9 cellular contexts compared by ENCODE assay signal in genomic region chr2:166384774-166385173, GRCh38. TPM values are rescaled to one million over a fixed set of nuclear protein-coding genes. Genes with fewer than 3 reads are reported as not detected.
DNase-seq lines count a peak whose midpoint lies in the region; ATAC-seq, FAIRE-seq and TF ChIP-seq lines count a peak whose summit lies in the region.
"Had no signal": no experiment of that assay in that cellular context is flagged by ENCODE, and none has a peak within 500 bp of the region (broad histone marks: within the 10 kb centered on the region; RNA-seq: fewer than 3 reads in every experiment).

No MANE protein-coding gene starts in this region.

- TF ChIP-seq POLR2A in uterus (IDR thresholded peaks at IDR 0.05), result no peak

- H3K27ac ChIP-seq in astrocyte (ENCODE audit: low read depth, low read length), result no peak overlapping the region
- H3K27ac ChIP-seq in uterus, result no peak overlapping the region

- H3K27me3 Mint-ChIP-seq in astrocyte (ENCODE audit: low read depth, unreplicated experiment), result no peaks in the 10 kb centered on the region
- H3K27me3 Mint-ChIP-seq in stimulated activated naive CD8-positive, alpha-beta T cell treated with anti-CD3 and anti-CD28 coated beads, Interleukin-15, amount 100 ng/mL, for 72 hours, result no peaks in the 10 kb centered on the region
- H3K27me3 Mint-ChIP-seq: activated naive CD8-positive, alpha-beta T cell had no signal

- no peak overlapping the region for H3K27ac Mint-ChIP-seq in astrocyte (ENCODE audit: unreplicated experiment)
- no peak overlapping the region for H3K27ac Mint-ChIP-seq in stimulated activated naive CD8-positive, alpha-beta T cell treated with anti-CD3 and anti-CD28 coated beads, Interleukin-15, amount 100 ng/mL, for 72 hours
- H3K27ac Mint-ChIP-seq: activated naive CD8-positive, alpha-beta T cell had no signal

- no peak overlapping the region for H3K4me3 Mint-ChIP-seq in astrocyte (ENCODE audit: unreplicated experiment)
- no peak overlapping the region for H3K4me3 Mint-ChIP-seq in stimulated activated naive CD8-positive, alpha-beta T cell treated with anti-CD3 and anti-CD28 coated beads, Interleukin-15, amount 100 ng/mL, for 72 hours
- H3K4me3 Mint-ChIP-seq: activated naive CD8-positive, alpha-beta T cell had no signal

- H3K9ac ChIP-seq in astrocyte (ENCODE audit: low read length), result no peak overlapping the region

- DNase-seq in COLO829 (ENCODE audit: low spot score) (peak; percentile 28), astrocyte (ENCODE audit: low read depth) (peak; percentile 6), lung microvascular endothelial cell (ENCODE audit: low read depth in 2 of 2) (peak; percentile 49 to 57), GM19238 (ENCODE audit: insufficient read length, low spot score) (no peak), uterus (no peak)
- no peak for DNase-seq in stimulated activated naive CD8-positive, alpha-beta T cell treated with anti-CD3 and anti-CD28 coated beads, Interleukin-15, amount 100 ng/mL, for 72 hours

- ATAC-seq in HG02885 (IDR thresholded peaks at IDR 0.05; ENCODE audit: poor library complexity, unreplicated experiment) (peak; percentile 45), GM18502 (IDR thresholded peaks at IDR 0.05; ENCODE audit: poor library complexity, unreplicated experiment) (no peak)
- ATAC-seq in stimulated activated naive CD8-positive, alpha-beta T cell treated with anti-CD3 and anti-CD28 coated beads, Interleukin-15, amount 100 ng/mL, for 72 hours, result no peak

- no peaks in the 10 kb centered on the region for H3K79me2 ChIP-seq in astrocyte (ENCODE audit: insufficient read depth, low read length)

- H4K20me1 ChIP-seq in astrocyte (ENCODE audit: insufficient read depth, low read length), result no peaks in the 10 kb centered on the region

- H3K4me1 ChIP-seq in astrocyte (ENCODE audit: insufficient read depth, low read length) (no peaks in the 10 kb centered on the region), uterus (no peaks in the 10 kb centered on the region)

- no peak overlapping the region for H2AFZ ChIP-seq in astrocyte (ENCODE audit: low read depth, low read length)

- H3K36me3 ChIP-seq in astrocyte (ENCODE audit: insufficient read depth, low read length), result no peaks in the 10 kb centered on the region
- no peaks in the 10 kb centered on the region for H3K36me3 ChIP-seq in uterus

- no peak overlapping the region for H3K4me3 ChIP-seq in astrocyte (ENCODE audit: insufficient read depth, low read depth, low read length)
- no peak overlapping the region for H3K4me3 ChIP-seq in uterus

- H3K4me1 Mint-ChIP-seq in astrocyte (ENCODE audit: low read depth, unreplicated experiment), result no peaks in the 10 kb centered on the region
- H3K4me1 Mint-ChIP-seq in stimulated activated naive CD8-positive, alpha-beta T cell treated with anti-CD3 and anti-CD28 coated beads, Interleukin-15, amount 100 ng/mL, for 72 hours, result no peaks in the 10 kb centered on the region

- FAIRE-seq in astrocyte (lab: Jason Lieb, UNC), result peak; percentile 82

- H3K9me3 ChIP-seq in astrocyte (ENCODE audit: insufficient read depth, low read depth, low read length) (no peaks in the 10 kb centered on the region), uterus (no peaks in the 10 kb centered on the region)

- H3K27me3 ChIP-seq in astrocyte (ENCODE audit: insufficient read depth, low read length) (no peaks in the 10 kb centered on the region), uterus (no peaks in the 10 kb centered on the region)

- no peak overlapping the region for H3K4me2 ChIP-seq in astrocyte (ENCODE audit: low read length)

- intact Hi-C loops in uterus (cut with DNase I; ENCODE audit: low total_unique reads), result no loop called here

- no peaks in the 10 kb centered on the region for H3K9me3 Mint-ChIP-seq in astrocyte (ENCODE audit: unreplicated experiment)
- H3K9me3 Mint-ChIP-seq in stimulated activated naive CD8-positive, alpha-beta T cell treated with anti-CD3 and anti-CD28 coated beads, Interleukin-15, amount 100 ng/mL, for 72 hours, result no peaks in the 10 kb centered on the region

- TF ChIP-seq CTCF in astrocyte (IDR thresholded peaks at IDR 0.05; ENCODE audit: insufficient read depth, low read depth, low read length) (peak; percentile 40), uterus (IDR thresholded peaks at IDR 0.05) (peak in 2 of 4 experiments; percentile 28 to 36)

- H3K36me3 Mint-ChIP-seq in astrocyte (ENCODE audit: low read depth, unreplicated experiment), result no peaks in the 10 kb centered on the region
- H3K36me3 Mint-ChIP-seq: activated naive CD8-positive, alpha-beta T cell had no signal

RNA-seq across cellular contexts. Expression of gene SCN9A, which starts 9.0 kb away (rescaled TPM):
- total RNA-seq in astrocyte (7.8 and 8.7 TPM in 2 replicates), lung microvascular endothelial cell (under 0.01 and 0.22 TPM in 2 replicates), uterus (10 to 100 TPM in 1 of 4 donors, 1 to 10 TPM in 3; 1.5 to 14.2 (median 4.6) TPM)

Comparison
In these comparisons a context has a peak if more than half of its experiments do, and no peak if none do; other contexts are left out.
1. DNase-seq: peak in COLO829 (single experiment), astrocyte (single experiment) and lung microvascular endothelial cell (2 of 2); none in GM19238 (single experiment), stimulated activated naive CD8-positive, alpha-beta T cell treated with anti-CD3 and anti-CD28 coated beads, Interleukin-15, amount 100 ng/mL, for 72 hours (0 of 2) and uterus (0 of 2).